10 cellular contexts compared by ENCODE assay signal in the genomic region with DNA sequence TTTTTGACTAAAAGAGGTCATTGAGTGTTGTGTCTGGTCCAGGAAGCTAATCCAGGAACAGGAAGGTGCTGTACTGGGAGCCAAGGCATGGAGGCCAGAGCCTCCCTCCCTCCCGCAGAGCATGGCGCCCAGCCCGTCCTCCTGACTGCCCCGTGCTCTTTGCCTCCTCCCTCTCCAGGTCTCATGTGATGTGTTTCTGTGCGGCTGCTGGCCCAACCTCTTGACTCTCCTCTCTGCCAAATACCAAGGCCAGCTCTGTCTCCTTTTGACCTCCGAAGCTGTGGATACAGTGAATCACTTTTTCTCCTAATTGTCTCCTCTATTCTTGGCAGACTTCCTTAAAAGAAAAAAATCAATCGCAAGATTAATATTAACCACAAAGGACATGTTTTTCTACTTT.
A peak's percentile ranks its signal among the peaks of the same experiment; 100 is the strongest.
DNase-seq lines count a peak whose midpoint lies in the region; ATAC-seq, FAIRE-seq and TF ChIP-seq lines count a peak whose summit lies in the region.
"Had no signal": no experiment of that assay in that cellular context is flagged by ENCODE, and none has a peak within 500 bp of the region (broad histone marks: within the 10 kb centered on the region; RNA-seq: fewer than 3 reads in every experiment).

No MANE protein-coding gene starts in this region.

- H3K9me2 ChIP-seq in SK-N-SH (no peaks in the 10 kb centered on the region), GM23338 (ENCODE audit: insufficient read depth) (0 out of 2 replicates have a peak, but pooled peaks cover 3% of the 10 kb centered on the region)

- FAIRE-seq in pancreas (lab: Jason Lieb, UNC), result no peak

- H3F3A ChIP-seq in SK-N-SH (replicated peaks; ENCODE audit: insufficient read depth) (no peaks in the 10 kb centered on the region), GM23338 (replicated peaks; ENCODE audit: low read depth) (no peaks in the 10 kb centered on the region)

- TF ChIP-seq RAD21 in SK-N-SH (IDR thresholded peaks at IDR 0.05; ENCODE audit: low read length), result no peak

- H3K27ac Mint-ChIP-seq in GM23338, result no peak overlapping the region
- H3K27ac Mint-ChIP-seq: activated CD8-positive, alpha-beta T cell treated with anti-CD3 and anti-CD28 coated beads, Interleukin-2, amount 10 ng/mL, durations not matched to agents 7 days and 5 days; naive thymus-derived CD8-positive, alpha-beta T cell had no signal

- H3K36me3 ChIP-seq in SK-N-SH (replicated peaks in 1 of 2; ENCODE audit: control insufficient read depth in 1 of 2, insufficient read depth in 2 of 2, low read length in 1 of 2) (no peaks in the 10 kb centered on the region), pancreas (no peaks in the 10 kb centered on the region), GM23338 (ENCODE audit: insufficient read depth) (no peaks in the 10 kb centered on the region)

- DNase-seq in AG08395 (ENCODE audit: low spot score) (peak; percentile 18), SK-N-SH (no peak), foreskin melanocyte (peak; percentile 82), pancreas (peak in 4 of 6 donors; percentile 65 to 74 (median 71)), NCI-H1417 (lab: John Stamatoyannopoulos, UW) (no peak), GM23338 (ENCODE audit: low spot score) (no peak), HK-2 (ENCODE audit: unreplicated experiment) (no peak)
- DNase-seq: naive thymus-derived CD8-positive, alpha-beta T cell had no signal

- WGBS in SK-N-SH (ENCODE audit: low lambda C conversion rate), result 55% methylated on average over 6 of the region's 7 CpGs
- WGBS in pancreas, 2 donors, result 21 to 24% methylated on average over 7 of the region's 7 CpGs

- H3K4me1 ChIP-seq in SK-N-SH (ENCODE audit: control insufficient read depth in 1 of 2, insufficient read depth in 2 of 2, low read depth in 1 of 2, low read length in 1 of 2), result no peaks in the 10 kb centered on the region
- H3K4me1 ChIP-seq in pancreas, result peaks cover 0 to 7% (median 0%) of the 10 kb centered on the region in 3 donors
- no peaks in the 10 kb centered on the region for H3K4me1 ChIP-seq in GM23338 (ENCODE audit: insufficient read depth)

- H3K4me2 ChIP-seq in SK-N-SH, result no peak overlapping the region
- H3K4me2 ChIP-seq in GM23338, result no peak overlapping the region

- H3K36me3 Mint-ChIP-seq in GM23338 (ENCODE audit: low read depth), result no peaks in the 10 kb centered on the region
- H3K36me3 Mint-ChIP-seq: naive thymus-derived CD8-positive, alpha-beta T cell had no signal

- intact Hi-C loops in pancreas (cut with DNase I), result no loop called here

- H3K9me3 ChIP-seq in SK-N-SH (no peaks in the 10 kb centered on the region), pancreas (no peaks in the 10 kb centered on the region)

- CTCF ChIA-PET in SK-N-SH (lab: Yijun Ruan, JAX), result interaction anchor here (0.7 to 1.6 kb wide), 5 partner anchors 17 to 574 kb away, joined by 3 to 6 read pairs (median 3); no protein-coding TSS in a partner anchor

- no peak for TF ChIP-seq CTCF in SK-N-SH (IDR thresholded peaks at IDR 0.05)
- no peak for TF ChIP-seq CTCF in pancreas (IDR thresholded peaks at IDR 0.05)
- TF ChIP-seq CTCF in GM23338 (conservative IDR thresholded peaks at IDR 0.05; ENCODE audit: low read depth in 2 of 2), result no peak

- H3K4me3 Mint-ChIP-seq in GM23338, result no peak overlapping the region
- H3K4me3 Mint-ChIP-seq: activated CD8-positive, alpha-beta T cell treated with anti-CD3 and anti-CD28 coated beads, Interleukin-2, amount 10 ng/mL, durations not matched to agents 7 days and 5 days; naive thymus-derived CD8-positive, alpha-beta T cell had no signal

- H3K4me3 ChIP-seq in SK-N-SH (ENCODE audit: low read depth in 2 of 2, low read length in 1 of 2) (no peak overlapping the region), pancreas (no peak overlapping the region), GM23338 (no peak overlapping the region)

- H2AFZ ChIP-seq in SK-N-SH (ENCODE audit: low read depth), result no peak overlapping the region
- no peak overlapping the region for H2AFZ ChIP-seq in GM23338

- no peaks in the 10 kb centered on the region for H3K9me3 Mint-ChIP-seq in GM23338
- H3K9me3 Mint-ChIP-seq: naive thymus-derived CD8-positive, alpha-beta T cell had no signal

- H3K27me3 Mint-ChIP-seq in GM23338 (ENCODE audit: insufficient read depth, low read depth, poor library complexity), result peaks cover 3% of the 10 kb centered on the region

- H4K20me1 ChIP-seq in SK-N-SH (ENCODE audit: insufficient read depth), result no peaks in the 10 kb centered on the region
- H4K20me1 ChIP-seq in GM23338 (replicated peaks; ENCODE audit: insufficient read depth), result no peaks in the 10 kb centered on the region

- POLR2A ChIA-PET in SK-N-SH (lab: Yijun Ruan, JAX), result interaction anchor here (0.5 to 0.6 kb wide), 2 partner anchors 330 to 395 kb away, joined by 3 read pairs; no protein-coding TSS in a partner anchor

- H3K27ac ChIP-seq in SK-N-SH (ENCODE audit: low read depth in 2 of 2, low read length in 1 of 2), result no peak overlapping the region
- H3K27ac ChIP-seq in pancreas, result peak overlapping the region; percentile 51 to 78 (median 67)
- no peak overlapping the region for H3K27ac ChIP-seq in GM23338 (ENCODE audit: low read depth)

- no peaks in the 10 kb centered on the region for H3K27me3 ChIP-seq in SK-N-SH (ENCODE audit: insufficient read depth)
- no peaks in the 10 kb centered on the region for H3K27me3 ChIP-seq in pancreas
- no peaks in the 10 kb centered on the region for H3K27me3 ChIP-seq in GM23338 (ENCODE audit: insufficient read depth)

- no peak for TF ChIP-seq EP300 in SK-N-SH (IDR thresholded peaks at IDR 0.05; ENCODE audit: borderline replicate concordance in 1 of 2, low read depth in 1 of 2, low read length in 1 of 2)

- peaks cover 5% of the 10 kb centered on the region for H3K4me1 Mint-ChIP-seq in GM23338

- peak; percentile 85 to 92 (median 90) for ATAC-seq in pancreas
- ATAC-seq in HG02884 (IDR thresholded peaks at IDR 0.05; ENCODE audit: unreplicated experiment), result no peak
- ATAC-seq in GM23338, result no peak
- ATAC-seq: activated CD8-positive, alpha-beta T cell treated with anti-CD3 and anti-CD28 coated beads, Interleukin-2, amount 10 ng/mL, durations not matched to agents 7 days and 5 days; naive thymus-derived CD8-positive, alpha-beta T cell had no signal

- no peak overlapping the region for H3K9ac ChIP-seq in SK-N-SH

- H3K79me2 ChIP-seq in SK-N-SH (ENCODE audit: insufficient read depth) (no peaks in the 10 kb centered on the region), GM23338 (replicated peaks; ENCODE audit: insufficient read depth) (no peaks in the 10 kb centered on the region)

TF ChIP-seq in SK-N-SH, 30 proteins besides CTCF, POLR2A, EP300 and RAD21:
- no peak for TF ChIP-seq SMC3 (IDR thresholded peaks at IDR 0.05; ENCODE audit: low read depth, low read length)
- TF ChIP-seq, protein P1, sequence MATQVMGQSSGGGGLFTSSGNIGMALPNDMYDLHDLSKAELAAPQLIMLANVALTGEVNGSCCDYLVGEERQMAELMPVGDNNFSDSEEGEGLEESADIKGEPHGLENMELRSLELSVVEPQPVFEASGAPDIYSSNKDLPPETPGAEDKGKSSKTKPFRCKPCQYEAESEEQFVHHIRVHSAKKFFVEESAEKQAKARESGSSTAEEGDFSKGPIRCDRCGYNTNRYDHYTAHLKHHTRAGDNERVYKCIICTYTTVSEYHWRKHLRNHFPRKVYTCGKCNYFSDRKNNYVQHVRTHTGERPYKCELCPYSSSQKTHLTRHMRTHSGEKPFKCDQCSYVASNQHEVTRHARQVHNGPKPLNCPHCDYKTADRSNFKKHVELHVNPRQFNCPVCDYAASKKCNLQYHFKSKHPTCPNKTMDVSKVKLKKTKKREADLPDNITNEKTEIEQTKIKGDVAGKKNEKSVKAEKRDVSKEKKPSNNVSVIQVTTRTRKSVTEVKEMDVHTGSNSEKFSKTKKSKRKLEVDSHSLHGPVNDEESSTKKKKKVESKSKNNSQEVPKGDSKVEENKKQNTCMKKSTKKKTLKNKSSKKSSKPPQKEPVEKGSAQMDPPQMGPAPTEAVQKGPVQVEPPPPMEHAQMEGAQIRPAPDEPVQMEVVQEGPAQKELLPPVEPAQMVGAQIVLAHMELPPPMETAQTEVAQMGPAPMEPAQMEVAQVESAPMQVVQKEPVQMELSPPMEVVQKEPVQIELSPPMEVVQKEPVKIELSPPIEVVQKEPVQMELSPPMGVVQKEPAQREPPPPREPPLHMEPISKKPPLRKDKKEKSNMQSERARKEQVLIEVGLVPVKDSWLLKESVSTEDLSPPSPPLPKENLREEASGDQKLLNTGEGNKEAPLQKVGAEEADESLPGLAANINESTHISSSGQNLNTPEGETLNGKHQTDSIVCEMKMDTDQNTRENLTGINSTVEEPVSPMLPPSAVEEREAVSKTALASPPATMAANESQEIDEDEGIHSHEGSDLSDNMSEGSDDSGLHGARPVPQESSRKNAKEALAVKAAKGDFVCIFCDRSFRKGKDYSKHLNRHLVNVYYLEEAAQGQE (IDR thresholded peaks at IDR 0.05; ENCODE audit: low read depth, low read length), result 0 out of 2 replicates have a peak, but pooled peaks have one; percentile 19

TF ChIP-seq in GM23338, 12 proteins besides CTCF, POLR2A, EP300 and RAD21 (continues in another document):
- TF ChIP-seq, protein P1 (IDR thresholded peaks at IDR 0.05; ENCODE audit: unreplicated experiment), result no peak

Comparison
In these comparisons a context has a peak if more than half of its experiments do, and no peak if none do; other contexts are left out.
1. DNase-seq: peak in AG08395 (single experiment), foreskin melanocyte (single experiment) and pancreas (4 of 6); none in SK-N-SH (single experiment), NCI-H1417 (0 of 3), GM23338 (single experiment) and HK-2 (single experiment).
2. H3K27ac ChIP-seq: peak in pancreas (4 of 4); none in SK-N-SH (0 of 2) and GM23338 (single experiment).
3. ATAC-seq: peak in pancreas (4 of 4); none in HG02884 (single experiment) and GM23338 (single experiment).